ENCODE assay signal across 31 cellular contexts in the genomic region with DNA sequence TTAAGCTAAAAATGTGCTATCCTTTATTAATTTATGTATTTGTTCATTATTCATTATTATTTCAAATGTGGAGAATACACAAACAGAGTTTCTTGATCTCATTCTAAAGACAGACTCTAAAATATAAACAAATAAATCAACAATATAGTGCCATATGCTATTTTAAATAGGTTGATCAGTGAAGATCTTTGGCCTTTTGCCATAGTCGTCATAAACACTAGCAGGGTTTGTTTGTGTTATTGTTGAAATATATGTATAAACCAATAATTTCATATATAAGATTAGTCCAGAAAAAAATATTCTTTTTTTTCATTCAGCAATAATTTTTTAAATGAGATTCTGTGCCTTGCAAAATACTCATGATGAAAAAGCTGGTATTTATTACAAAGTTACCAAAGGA.
DNase-seq lines count a peak whose midpoint lies in the region; ATAC-seq, FAIRE-seq and TF ChIP-seq lines count a peak whose summit lies in the region.
"Had no signal": no experiment of that assay in that cellular context is flagged by ENCODE, and none has a peak within 500 bp of the region (broad histone marks: within the 10 kb centered on the region; RNA-seq: fewer than 3 reads in every experiment).

No MANE protein-coding gene starts in this region.

- intact Hi-C loops in HepG2 (cut with micrococcal nuclease; ENCODE audit: unreplicated experiment) = loop anchor here (2.0 kb wide), 1 partner anchor 59 kb away; no protein-coding TSS in a partner anchor
- intact Hi-C loops in right lobe of liver (cut with DNase I) = no loop called here

- TF ChIP-seq POLR2A in HepG2 (IDR thresholded peaks at IDR 0.05; ENCODE audit: insufficient read depth in 1 of 2, low read depth in 2 of 2, low read length in 2 of 2) (no peak), right lobe of liver (IDR thresholded peaks at IDR 0.05) (no peak)

- H3K79me2 ChIP-seq in HepG2 (ENCODE audit: insufficient read depth, low read length) = no peaks in the 10 kb centered on the region

- H2AFZ ChIP-seq in HepG2 (ENCODE audit: low read length) = no peak overlapping the region

- ATAC-seq in HepG2 = no peak
- no peak for ATAC-seq in right lobe of liver
- ATAC-seq: A549; CD8-positive, alpha-beta T cell had no signal

- H3K9ac ChIP-seq in HepG2 (ENCODE audit: insufficient read depth, low read depth, low read length) (no peak overlapping the region), SK-N-MC (ENCODE audit: insufficient read length) (no peak overlapping the region)
- H3K9ac ChIP-seq: BLaER1; BLaER1 treated with 17β-estradiol and CSF1 and Interleukin-3, amounts not matched to agents 10 nM and 100 nM had no signal

- no peak for DNase-seq in HepG2 (ENCODE audit: low spot score)
- DNase-seq in right lobe of liver = no peak
- DNase-seq in SK-N-MC (ENCODE audit: low read depth, low spot score) = no peak
- no peak for DNase-seq in retina
- DNase-seq: 8988T; ACHN; AML-193; BE2C; C1 segment of cervical spinal cord; Caco-2; Calu3; CD4-positive, alpha-beta memory T cell; CD4-positive, alpha-beta T cell; CD4-positive, CD25-positive, alpha-beta regulatory T cell; CD8-positive, alpha-beta memory T cell; CD8-positive, alpha-beta T cell; COR-L47; DMS 273 treated with DMSO at 0.1 percent for 48 hours; DMS153; DMS53; DMS79; DMS79 treated with DMSO at 0.1 percent for 48 hours; DND-41; EL had no signal

- H3K27me3 ChIP-seq in HepG2 (ENCODE audit: control insufficient read depth in 1 of 2, insufficient read depth in 2 of 2, low read length in 2 of 2) = no peaks in the 10 kb centered on the region
- H3K27me3 ChIP-seq in right lobe of liver = no peaks in the 10 kb centered on the region
- H3K27me3 ChIP-seq: BE2C; BLaER1; BLaER1 treated with 17β-estradiol and CSF1 and Interleukin-3, amounts not matched to agents 10 nM and 100 nM had no signal

- FAIRE-seq in HepG2 (lab: Jason Lieb, UNC) = no peak
- FAIRE-seq: A204.1, A549, D721Med had no signal

- in situ Hi-C loops in HepG2 (cut with HindIII; ENCODE audit: extremely low pct_ligation_motif_present, low pct_unique_long_range_greater_than_20kb) = no loop called here

- CTCF ChIA-PET in HepG2 (lab: Yijun Ruan, JAX; ENCODE audit: low intra/inter-chr PET ratio, low total read pairs) = no interaction called here

- no peaks in the 10 kb centered on the region for H3K9me3 ChIP-seq in HepG2 (ENCODE audit: low read length)
- no peaks in the 10 kb centered on the region for H3K9me3 ChIP-seq in right lobe of liver
- 0 out of 2 replicates have a peak, but pooled peaks cover 2% of the 10 kb centered on the region for H3K9me3 ChIP-seq in SK-N-MC (ENCODE audit: low read depth, low read length)
- H3K9me3 ChIP-seq: BE2C; BLaER1; BLaER1 treated with 17β-estradiol and CSF1 and Interleukin-3, amounts not matched to agents 10 nM and 100 nM; Caco-2 had no signal

- no peak for TF ChIP-seq RAD21 in HepG2 (CRISPR knock-in tag; IDR thresholded peaks at IDR 0.05)

- TF ChIP-seq CTCF in HepG2 (CRISPR knock-in tag; IDR thresholded peaks at IDR 0.05) = no peak
- no peak for TF ChIP-seq CTCF in right lobe of liver (IDR thresholded peaks at IDR 0.05)

- no peaks in the 10 kb centered on the region for H4K20me1 ChIP-seq in HepG2 (ENCODE audit: insufficient read depth, low read length)
- H4K20me1 ChIP-seq: BLaER1; BLaER1 treated with 17β-estradiol and CSF1 and Interleukin-3, amounts not matched to agents 10 nM and 100 nM had no signal

- no TSS peak for BruUV-seq in HepG2 (replicated peaks; lab: Mats Ljungman, UMichigan)

- TF ChIP-seq EP300 in HepG2 (IDR thresholded peaks at IDR 0.05; ENCODE audit: low read depth in 2 of 2, low read length in 2 of 2) (no peak), HepG2 (CRISPR knock-in tag; IDR thresholded peaks at IDR 0.05; ENCODE audit: borderline replicate concordance) (no peak)

- POLR2A ChIA-PET in HepG2 (lab: Yijun Ruan, JAX) = interaction anchor here (2.3 to 2.4 kb wide), 2 partner anchors 59 to 136 kb away, joined by 8 to 12 read pairs; no protein-coding TSS in a partner anchor

- H3K27ac ChIP-seq in HepG2 (ENCODE audit: extremely low read length, insufficient read depth, low read length) (no peak overlapping the region), right lobe of liver (no peak overlapping the region), SK-N-MC (peak overlapping the region; percentile 27; the same call in 1 of the 2 replicates)
- H3K27ac ChIP-seq: 22Rv1; BLaER1; BLaER1 treated with 17β-estradiol and CSF1 and Interleukin-3, amounts not matched to agents 10 nM and 100 nM; C4-2B had no signal

- 96% methylated on average over 1 of the region's 1 CpG for WGBS in HepG2 (ENCODE audit: low lambda C conversion rate)
- 50% methylated on average over 1 of the region's 1 CpG for WGBS in right lobe of liver (ENCODE audit: insufficient coverage, low coverage, low lambda C conversion rate, missing lambda C conversion rate)

- H3K4me1 ChIP-seq in HepG2 (ENCODE audit: insufficient read depth, low read length) = peaks cover 42% of the 10 kb centered on the region
- H3K4me1 ChIP-seq in right lobe of liver = no peaks in the 10 kb centered on the region
- H3K4me1 ChIP-seq: BE2C, BLaER1, Caco-2 had no signal

- H3K4me2 ChIP-seq in HepG2 (ENCODE audit: low read depth, low read length) = no peak overlapping the region
- H3K4me2 ChIP-seq: A549; BLaER1; BLaER1 treated with 17β-estradiol and CSF1 and Interleukin-3, amounts not matched to agents 10 nM and 100 nM had no signal

- H3K36me3 ChIP-seq in HepG2 (replicated peaks in 1 of 2; ENCODE audit: control insufficient read depth in 1 of 2, insufficient read depth in 2 of 2, low read length in 2 of 2) (no peaks in the 10 kb centered on the region), right lobe of liver (no peaks in the 10 kb centered on the region), SK-N-MC (ENCODE audit: insufficient read depth, low read length) (no peaks in the 10 kb centered on the region)
- H3K36me3 ChIP-seq: BE2C; BLaER1; BLaER1 treated with 17β-estradiol and CSF1 and Interleukin-3, amounts not matched to agents 10 nM and 100 nM had no signal

- H3K4me3 ChIP-seq in HepG2 (replicated peaks in 1 of 3; ENCODE audit: insufficient read depth in 1 of 3, low read depth in 2 of 3, low read length in 3 of 3) (no peak overlapping the region), right lobe of liver (no peak overlapping the region), SK-N-MC (no peak overlapping the region; the same call in 1 of the 2 replicates)
- H3K4me3 ChIP-seq: A549; BLaER1; BLaER1 treated with 17β-estradiol and CSF1 and Interleukin-3, amounts not matched to agents 10 nM and 100 nM had no signal

TF ChIP-seq in HepG2, 621 proteins besides CTCF, POLR2A, EP300 and RAD21:
- TF ChIP-seq ZNF136 (CRISPR knock-in tag; IDR thresholded peaks at IDR 0.05; ENCODE audit: low read depth) (no peak), ZNF724P (CRISPR knock-in tag; IDR thresholded peaks at IDR 0.05; ENCODE audit: borderline replicate concordance) (no peak), ZNF24 (IDR thresholded peaks at IDR 0.05) (no peak), MAFF (IDR thresholded peaks at IDR 0.05; ENCODE audit: low read depth, low read length) (peak; percentile 50; the same call in 1 of the 2 replicates), MAFK (conservative IDR thresholded peaks at IDR 0.05 in 1 of 2, IDR thresholded peaks at IDR 0.05 in 1 of 2; ENCODE audit: low read length in 2 of 2) (peak; percentile 53 to 71)
- TF ChIP-seq, protein P1, sequence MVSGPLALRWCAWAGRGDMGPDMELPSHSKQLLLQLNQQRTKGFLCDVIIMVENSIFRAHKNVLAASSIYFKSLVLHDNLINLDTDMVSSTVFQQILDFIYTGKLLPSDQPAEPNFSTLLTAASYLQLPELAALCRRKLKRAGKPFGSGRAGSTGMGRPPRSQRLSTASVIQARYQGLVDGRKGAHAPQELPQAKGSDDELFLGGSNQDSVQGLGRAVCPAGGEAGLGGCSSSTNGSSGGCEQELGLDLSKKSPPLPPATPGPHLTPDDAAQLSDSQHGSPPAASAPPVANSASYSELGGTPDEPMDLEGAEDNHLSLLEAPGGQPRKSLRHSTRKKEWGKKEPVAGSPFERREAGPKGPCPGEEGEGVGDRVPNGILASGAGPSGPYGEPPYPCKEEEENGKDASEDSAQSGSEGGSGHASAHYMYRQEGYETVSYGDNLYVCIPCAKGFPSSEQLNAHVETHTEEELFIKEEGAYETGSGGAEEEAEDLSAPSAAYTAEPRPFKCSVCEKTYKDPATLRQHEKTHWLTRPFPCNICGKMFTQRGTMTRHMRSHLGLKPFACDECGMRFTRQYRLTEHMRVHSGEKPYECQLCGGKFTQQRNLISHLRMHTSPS (CRISPR knock-in tag; IDR thresholded peaks at IDR 0.05; ENCODE audit: low read depth) = no peak
